Comparison of ENCODE assay signal across 1 cellular context in genomic region chr2:47070155-47070919, GRCh38.
TF ChIP-seq lines count a peak whose summit lies in the region.

No MANE protein-coding gene starts in this region.

TF ChIP-seq in HepG2, 621 proteins besides CTCF, POLR2A, EP300 and RAD21 (continued from another document and continues in another):
- TF ChIP-seq ZNF276 (CRISPR knock-in tag; IDR thresholded peaks at IDR 0.05; ENCODE audit: low read depth), result 0 out of 2 replicates have a peak, but pooled peaks have one; percentile 46
- TF ChIP-seq ZNF670 (CRISPR knock-in tag; IDR thresholded peaks at IDR 0.05; ENCODE audit: borderline replicate concordance), result no peak
- TF ChIP-seq ZBTB20 (CRISPR knock-in tag; IDR thresholded peaks at IDR 0.05; ENCODE audit: borderline replicate concordance, low read depth), result no peak; the same call in 1 of the 2 replicates
- no peak for TF ChIP-seq IRF9 (CRISPR knock-in tag; IDR thresholded peaks at IDR 0.05; ENCODE audit: borderline replicate concordance)
- peak; percentile 12 for TF ChIP-seq XRCC5 (optimal IDR thresholded peaks at IDR 0.05; ENCODE audit: low read length)
- peak; percentile 47 for TF ChIP-seq TEAD3 (CRISPR knock-in tag; optimal IDR thresholded peaks at IDR 0.05; ENCODE audit: borderline replicate concordance)
- TF ChIP-seq TSC22D2 (CRISPR knock-in tag; IDR thresholded peaks at IDR 0.05; ENCODE audit: borderline replicate concordance), result no peak
- no peak for TF ChIP-seq CSRNP2 (CRISPR knock-in tag; conservative IDR thresholded peaks at IDR 0.05; ENCODE audit: low read depth)
- TF ChIP-seq, protein P1, sequence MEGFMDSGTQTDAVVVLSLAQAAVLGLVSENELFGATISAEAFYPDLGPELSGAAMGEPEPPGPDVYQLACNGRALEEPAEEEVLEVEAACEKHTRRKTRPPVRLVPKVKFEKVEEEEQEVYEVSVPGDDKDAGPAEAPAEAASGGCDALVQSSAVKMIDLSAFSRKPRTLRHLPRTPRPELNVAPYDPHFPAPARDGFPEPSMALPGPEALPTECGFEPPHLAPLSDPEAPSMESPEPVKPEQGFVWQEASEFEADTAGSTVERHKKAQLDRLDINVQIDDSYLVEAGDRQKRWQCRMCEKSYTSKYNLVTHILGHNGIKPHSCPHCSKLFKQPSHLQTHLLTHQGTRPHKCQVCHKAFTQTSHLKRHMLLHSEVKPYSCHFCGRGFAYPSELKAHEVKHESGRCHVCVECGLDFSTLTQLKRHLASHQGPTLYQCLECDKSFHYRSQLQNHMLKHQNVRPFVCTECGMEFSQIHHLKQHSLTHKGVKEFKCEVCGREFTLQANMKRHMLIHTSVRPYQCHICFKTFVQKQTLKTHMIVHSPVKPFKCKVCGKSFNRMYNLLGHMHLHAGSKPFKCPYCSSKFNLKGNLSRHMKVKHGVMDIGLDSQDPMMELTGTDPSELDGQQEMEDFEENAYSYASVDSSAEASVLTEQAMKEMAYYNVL (CRISPR knock-in tag; IDR thresholded peaks at IDR 0.05; ENCODE audit: borderline replicate concordance), result no peak; the same call in none of the 2 replicates
- TF ChIP-seq RFXANK (CRISPR knock-in tag; IDR thresholded peaks at IDR 0.05), result no peak
- TF ChIP-seq ZNF776 (CRISPR knock-in tag; IDR thresholded peaks at IDR 0.05), result peak; percentile 54; the same call in 1 of the 2 replicates
- TF ChIP-seq PAF1 (CRISPR knock-in tag; IDR thresholded peaks at IDR 0.05), result 0 out of 2 replicates have a peak, but pooled peaks have one; percentile 45
- peak; percentile 66; the same call in 1 of the 2 replicates for TF ChIP-seq SMAD1 (CRISPR knock-in tag; IDR thresholded peaks at IDR 0.05; ENCODE audit: borderline replicate concordance, low read depth)
- 0 out of 2 replicates have a peak, but pooled peaks have one; percentile 11 for TF ChIP-seq KMT2B (CRISPR knock-in tag; IDR thresholded peaks at IDR 0.05)
- no peak for TF ChIP-seq IKZF1 (IDR thresholded peaks at IDR 0.05)
- peak; percentile 32; the same call in 1 of the 2 replicates for TF ChIP-seq HNF1A (IDR thresholded peaks at IDR 0.05; ENCODE audit: low read depth)
- peak; percentile 59; the same call in 1 of the 2 replicates for TF ChIP-seq HNF1A (CRISPR knock-in tag; IDR thresholded peaks at IDR 0.05; ENCODE audit: borderline replicate concordance)
- TF ChIP-seq DNMT1 (CRISPR knock-in tag; IDR thresholded peaks at IDR 0.05), result 0 out of 2 replicates have a peak, but pooled peaks have one; percentile 37
- no peak for TF ChIP-seq ZNF326 (CRISPR knock-in tag; IDR thresholded peaks at IDR 0.05; ENCODE audit: borderline replicate concordance)
- peak; percentile 78; the same call in 1 of the 2 replicates for TF ChIP-seq ZNF280B (CRISPR knock-in tag; IDR thresholded peaks at IDR 0.05; ENCODE audit: borderline replicate concordance)
- peak; percentile 71; the same call in 1 of the 2 replicates for TF ChIP-seq POGZ (CRISPR knock-in tag; IDR thresholded peaks at IDR 0.05)
- TF ChIP-seq ATF3 (CRISPR knock-in tag; IDR thresholded peaks at IDR 0.05), result no peak
- TF ChIP-seq SMARCC2 (IDR thresholded peaks at IDR 0.05), result no peak
- TF ChIP-seq SSRP1 (CRISPR knock-in tag; IDR thresholded peaks at IDR 0.05), result peak; percentile 93; the same call in 1 of the 2 replicates
- TF ChIP-seq FUBP1 (CRISPR knock-in tag; IDR thresholded peaks at IDR 0.05; ENCODE audit: borderline replicate concordance), result no peak
- no peak for TF ChIP-seq SOX6 (IDR thresholded peaks at IDR 0.05)
- TF ChIP-seq SOX6 (CRISPR knock-in tag; IDR thresholded peaks at IDR 0.05), result peak; percentile 70
- no peak for TF ChIP-seq RERE (CRISPR knock-in tag; IDR thresholded peaks at IDR 0.05; ENCODE audit: low read depth)
- TF ChIP-seq E2F1 (CRISPR knock-in tag; IDR thresholded peaks at IDR 0.05), result no peak
- TF ChIP-seq ZNF891 (CRISPR knock-in tag; IDR thresholded peaks at IDR 0.05), result peak; percentile 72
- 0 out of 2 replicates have a peak, but pooled peaks have one; percentile 67 for TF ChIP-seq HNRNPL (IDR thresholded peaks at IDR 0.05; ENCODE audit: low read depth, low read length)
- TF ChIP-seq RFXAP (CRISPR knock-in tag; IDR thresholded peaks at IDR 0.05; ENCODE audit: borderline replicate concordance), result no peak
- TF ChIP-seq GABPA (IDR thresholded peaks at IDR 0.05; ENCODE audit: low read depth, low read length), result no peak
- TF ChIP-seq GABPA (CRISPR knock-in tag; IDR thresholded peaks at IDR 0.05; ENCODE audit: low read depth), result no peak
